Comparison of ENCODE assay signal across 8 cellular contexts in the genomic region with DNA sequence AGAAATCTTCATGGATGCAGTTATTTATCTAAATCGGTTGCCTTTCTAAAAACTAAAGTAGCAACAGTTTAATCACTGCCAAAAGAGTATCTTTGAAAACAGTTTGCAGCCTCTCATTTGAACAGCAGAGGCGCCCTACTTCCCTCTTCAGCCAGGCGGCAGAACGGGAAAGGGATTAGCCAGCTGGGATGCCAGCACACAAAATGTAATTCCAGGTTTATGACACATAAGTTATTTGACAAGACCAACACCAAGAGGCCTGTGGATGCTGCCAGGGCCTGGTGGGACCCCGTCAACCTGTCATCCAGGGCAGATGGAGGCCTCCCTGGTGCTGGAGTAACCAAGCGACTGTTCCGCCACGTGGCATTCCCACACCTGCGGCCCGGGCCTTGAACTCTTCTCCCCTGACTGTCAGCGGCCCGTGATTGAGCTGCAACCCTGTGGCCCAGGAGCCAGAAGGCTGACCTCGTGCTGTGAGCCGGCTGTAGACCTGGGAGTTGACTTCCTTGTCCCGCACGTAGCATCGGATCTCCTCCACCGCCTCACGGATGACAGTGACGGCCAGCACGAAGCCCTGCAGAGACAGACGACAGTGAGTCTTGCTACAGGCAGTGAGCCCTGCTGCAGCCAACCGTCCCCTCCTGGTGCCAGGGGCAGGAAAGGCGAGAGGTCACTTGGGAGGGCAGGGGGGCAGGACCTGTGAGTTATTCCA. TPM values are rescaled to one million over a fixed set of nuclear protein-coding genes. Genes with fewer than 3 reads are reported as not detected.
DNase-seq lines count a peak whose midpoint lies in the region; ATAC-seq and TF ChIP-seq lines count a peak whose summit lies in the region.

No MANE protein-coding gene starts in this region.

- no peaks in the 10 kb centered on the region for H3K9me3 ChIP-seq in upper lobe of right lung
- no peaks in the 10 kb centered on the region for H3K9me3 ChIP-seq in sigmoid colon

- WGBS in sigmoid colon, 2 donors: 81 to 84% methylated on average over 24 of the region's 24 CpGs

- ATAC-seq in upper lobe of right lung (no peak), HG03469 (IDR thresholded peaks at IDR 0.05; ENCODE audit: unreplicated experiment) (no peak)

- DNase-seq in AG09319 (ENCODE audit: extremely low read depth, low read depth) (no peak), HuH-7.5 (ENCODE audit: low spot score) (peak; percentile 52), cerebellar nuclear complex (lab: John Stamatoyannopoulos, UW) (peak; percentile 45 to 75), mesenteric fat pad (ENCODE audit: low spot score) (peak; percentile 87), upper lobe of right lung (no peak), COLO668 (lab: John Stamatoyannopoulos, UW; ENCODE audit: unreplicated experiment) (no peak), sigmoid colon (no peak)

- H3K4me1 ChIP-seq in upper lobe of right lung (no peaks in the 10 kb centered on the region), sigmoid colon (no peaks in the 10 kb centered on the region)

- H3K4me3 ChIP-seq in upper lobe of right lung (no peak overlapping the region), sigmoid colon (no peak overlapping the region)

- no peak for TF ChIP-seq POLR2A in sigmoid colon (IDR thresholded peaks at IDR 0.05)

- intact Hi-C loops in upper lobe of right lung (cut with DNase I) (no loop called here), sigmoid colon (cut with DNase I) (no loop called here)

- H3K27ac ChIP-seq in upper lobe of right lung (no peak overlapping the region), sigmoid colon (no peak overlapping the region)

- TF ChIP-seq CTCF in AG09319 (IDR thresholded peaks at IDR 0.05; ENCODE audit: low read depth, low read length) (peak; percentile 20; the same call in 1 of the 2 replicates), upper lobe of right lung (IDR thresholded peaks at IDR 0.05) (no peak), sigmoid colon (IDR thresholded peaks at IDR 0.05) (no peak)

- H3K27me3 ChIP-seq in upper lobe of right lung (no peaks in the 10 kb centered on the region), sigmoid colon (no peaks in the 10 kb centered on the region)

- TF ChIP-seq EP300 in sigmoid colon (IDR thresholded peaks at IDR 0.05): no peak

- H3K36me3 ChIP-seq in upper lobe of right lung (no peaks in the 10 kb centered on the region), sigmoid colon (peaks cover 0 to 13% (median 0%) of the 10 kb centered on the region in 4 donors)

RNA-seq across cellular contexts. Expression of a gene that starts 55.5 kb away (rescaled TPM):
- 109 TPM for total RNA-seq in mesenteric fat pad
- total RNA-seq in upper lobe of right lung: 32.1 TPM
- 10 to 100 TPM; 31.0 to 34.8 (median 34.4) TPM for total RNA-seq in sigmoid colon
- polyA plus RNA-seq in sigmoid colon: 10 to 100 TPM in 1 of 3 donors, 1 to 10 TPM in 2; 4.2 to 17.3 (median 5.3) TPM

Comparison
In these comparisons a context has a peak if more than half of its experiments do, and no peak if none do; other contexts are left out.
1. DNase-seq: peak in HuH-7.5 (single experiment), cerebellar nuclear complex (2 of 2) and mesenteric fat pad (single experiment); none in AG09319 (single experiment), upper lobe of right lung (single experiment), COLO668 (single experiment) and sigmoid colon (single experiment).